ENCODE assay signal across 12 cellular contexts in the genomic region with DNA sequence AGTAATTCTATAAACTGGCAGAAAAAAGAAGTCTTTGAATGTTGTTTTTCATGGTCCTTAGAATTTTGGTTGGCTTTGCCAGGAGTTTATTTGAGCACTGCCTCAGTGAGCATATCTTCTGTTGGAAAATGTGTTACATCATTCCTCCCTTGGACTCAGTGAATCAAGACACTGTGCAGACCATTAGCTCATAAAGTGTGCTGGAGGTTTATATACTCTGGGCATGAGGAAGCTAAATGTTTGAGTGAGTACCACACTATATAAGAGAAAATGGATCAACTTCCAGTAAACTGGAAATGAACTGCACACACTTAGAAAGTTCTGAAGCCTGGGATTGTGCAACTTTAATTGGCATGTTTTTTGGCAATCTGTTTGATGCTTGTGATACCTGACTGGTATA.
A peak's percentile ranks its signal among the peaks of the same experiment; 100 is the strongest.
DNase-seq lines count a peak whose midpoint lies in the region; TF ChIP-seq lines count a peak whose summit lies in the region.
"Had no signal": no experiment of that assay in that cellular context is flagged by ENCODE, and none has a peak within 500 bp of the region (broad histone marks: within the 10 kb centered on the region; RNA-seq: fewer than 3 reads in every experiment).

No MANE protein-coding gene starts in this region.

- no peak overlapping the region for H3K27ac Mint-ChIP-seq in activated T-helper 2 cell treated with anti-CD3 and anti-CD28 coated beads, Interferon-gamma antibody, Interleukin-2, Interleukin-4, amounts not matched to agents 10 μg/mL and 5 μg/mL and 100 μg/mL, durations not matched to agents 14 hours and 24 hours and 36 hours
- H3K27ac Mint-ChIP-seq in T-helper 2 cell treated with Interferon-gamma antibody and Interleukin-4, amounts not matched to agents 5 μg/mL and 100 μg/mL, for 36 hours = no peak overlapping the region
- H3K27ac Mint-ChIP-seq: naive B cell had no signal

- no peaks in the 10 kb centered on the region for H3K36me3 Mint-ChIP-seq in activated T-helper 2 cell treated with anti-CD3 and anti-CD28 coated beads, Interferon-gamma antibody, Interleukin-2, Interleukin-4, amounts not matched to agents 10 μg/mL and 5 μg/mL and 100 μg/mL, durations not matched to agents 14 hours and 24 hours and 36 hours (ENCODE audit: low read depth)
- H3K36me3 Mint-ChIP-seq in T-helper 2 cell treated with Interferon-gamma antibody and Interleukin-4, amounts not matched to agents 5 μg/mL and 100 μg/mL, for 36 hours (ENCODE audit: low read depth) = no peaks in the 10 kb centered on the region
- H3K36me3 Mint-ChIP-seq: naive B cell had no signal

- no peaks in the 10 kb centered on the region for H3K79me2 ChIP-seq in osteoblast (ENCODE audit: insufficient read depth, low read length)

- DNase-seq in BE2C (no peak), amniotic epithelial cell (ENCODE audit: low read depth) (peak; percentile 52), osteoblast (ENCODE audit: insufficient read length, low spot score, missing footprints) (no peak), NCI-H1092 (lab: John Stamatoyannopoulos, UW) (no peak), HAP-1 (ENCODE audit: low spot score in 2 of 2) (no peak)
- no peak for DNase-seq in activated T-helper 2 cell treated with anti-CD3 and anti-CD28 coated beads, Interferon-gamma antibody, Interleukin-2, Interleukin-4, amounts not matched to agents 10 μg/mL and 5 μg/mL and 100 μg/mL, durations not matched to agents 14 hours and 24 hours and 36 hours (ENCODE audit: low spot score)
- DNase-seq in T-helper 2 cell treated with Interferon-gamma antibody and Interleukin-4, amounts not matched to agents 5 μg/mL and 100 μg/mL, for 36 hours (ENCODE audit: low spot score) = no peak
- DNase-seq: DMS79, naive B cell, NCI-H1048 had no signal

- peak overlapping the region; percentile 13; the same call in 1 of the 2 replicates for H3K4me3 ChIP-seq in BE2C (ENCODE audit: low read depth, low read length)
- peak overlapping the region; percentile 26 for H3K4me3 ChIP-seq in iPS-18a (ENCODE audit: low read length)
- no peak overlapping the region for H3K4me3 ChIP-seq in osteoblast (ENCODE audit: insufficient read depth, low read length)
- H3K4me3 ChIP-seq in HAP-1 = no peak overlapping the region

- no peak overlapping the region for H3K4me3 Mint-ChIP-seq in activated T-helper 2 cell treated with anti-CD3 and anti-CD28 coated beads, Interferon-gamma antibody, Interleukin-2, Interleukin-4, amounts not matched to agents 10 μg/mL and 5 μg/mL and 100 μg/mL, durations not matched to agents 14 hours and 24 hours and 36 hours (ENCODE audit: low read depth)
- H3K4me3 Mint-ChIP-seq in T-helper 2 cell treated with Interferon-gamma antibody and Interleukin-4, amounts not matched to agents 5 μg/mL and 100 μg/mL, for 36 hours = no peak overlapping the region
- H3K4me3 Mint-ChIP-seq: naive B cell had no signal

- H3K4me1 ChIP-seq in BE2C (peaks cover 12% of the 10 kb centered on the region), iPS-18a (ENCODE audit: control insufficient read depth, low read depth, low read length) (peaks cover 29% of the 10 kb centered on the region), osteoblast (ENCODE audit: insufficient read depth, low read length) (peaks cover 3% of the 10 kb centered on the region), HAP-1 (peaks cover 41% of the 10 kb centered on the region)

- no peak overlapping the region for H3K27ac ChIP-seq in iPS-18a (ENCODE audit: low read length)
- H3K27ac ChIP-seq in osteoblast (ENCODE audit: low read depth, low read length) = no peak overlapping the region
- H3K27ac ChIP-seq: epithelial cell of prostate had no signal

- in situ Hi-C loops in HAP-1 (cut with MboI; ENCODE audit: low sequenced_read_pairs) = no loop called here

- no peaks in the 10 kb centered on the region for H3K9me3 Mint-ChIP-seq in activated T-helper 2 cell treated with anti-CD3 and anti-CD28 coated beads, Interferon-gamma antibody, Interleukin-2, Interleukin-4, amounts not matched to agents 10 μg/mL and 5 μg/mL and 100 μg/mL, durations not matched to agents 14 hours and 24 hours and 36 hours
- H3K9me3 Mint-ChIP-seq in T-helper 2 cell treated with Interferon-gamma antibody and Interleukin-4, amounts not matched to agents 5 μg/mL and 100 μg/mL, for 36 hours = no peaks in the 10 kb centered on the region
- H3K9me3 Mint-ChIP-seq: naive B cell had no signal

- TF ChIP-seq CTCF in BE2C (IDR thresholded peaks at IDR 0.05; ENCODE audit: low read depth, low read length) (no peak), osteoblast (IDR thresholded peaks at IDR 0.05; ENCODE audit: extremely low read depth, low read depth, low read length) (no peak)

- H3K27me3 Mint-ChIP-seq in activated T-helper 2 cell treated with anti-CD3 and anti-CD28 coated beads, Interferon-gamma antibody, Interleukin-2, Interleukin-4, amounts not matched to agents 10 μg/mL and 5 μg/mL and 100 μg/mL, durations not matched to agents 14 hours and 24 hours and 36 hours (ENCODE audit: low read depth) = no peaks in the 10 kb centered on the region
- H3K27me3 Mint-ChIP-seq in T-helper 2 cell treated with Interferon-gamma antibody and Interleukin-4, amounts not matched to agents 5 μg/mL and 100 μg/mL, for 36 hours (ENCODE audit: low read depth) = no peaks in the 10 kb centered on the region

- H2AFZ ChIP-seq in osteoblast (ENCODE audit: low read length) = no peak overlapping the region

- H4K20me1 ChIP-seq in osteoblast (ENCODE audit: insufficient read depth, low read length) = no peaks in the 10 kb centered on the region

- no peaks in the 10 kb centered on the region for H3K4me1 Mint-ChIP-seq in activated T-helper 2 cell treated with anti-CD3 and anti-CD28 coated beads, Interferon-gamma antibody, Interleukin-2, Interleukin-4, amounts not matched to agents 10 μg/mL and 5 μg/mL and 100 μg/mL, durations not matched to agents 14 hours and 24 hours and 36 hours (ENCODE audit: low read depth)
- no peaks in the 10 kb centered on the region for H3K4me1 Mint-ChIP-seq in T-helper 2 cell treated with Interferon-gamma antibody and Interleukin-4, amounts not matched to agents 5 μg/mL and 100 μg/mL, for 36 hours (ENCODE audit: low read depth)
- H3K4me1 Mint-ChIP-seq: naive B cell had no signal

- H3K9ac ChIP-seq in iPS-18a (ENCODE audit: low read length) = no peak overlapping the region

- H3K9me3 ChIP-seq in BE2C (no peaks in the 10 kb centered on the region), iPS-18a (ENCODE audit: control insufficient read depth, low read depth, low read length) (no peaks in the 10 kb centered on the region), osteoblast (ENCODE audit: low read depth, low read length) (no peaks in the 10 kb centered on the region), HAP-1 (no peaks in the 10 kb centered on the region)

- peak overlapping the region; percentile 40 for H3K4me2 ChIP-seq in osteoblast (ENCODE audit: insufficient read depth, low read length)

- intact Hi-C loops in activated T-helper 2 cell treated with anti-CD3 and anti-CD28 coated beads, Interferon-gamma antibody, Interleukin-2, Interleukin-4, amounts not matched to agents 10 μg/mL and 5 μg/mL and 100 μg/mL, durations not matched to agents 14 hours and 24 hours and 36 hours (cut with micrococcal nuclease) = no loop called here

- H3K27me3 ChIP-seq in BE2C = no peaks in the 10 kb centered on the region
- H3K27me3 ChIP-seq in iPS-18a (ENCODE audit: control insufficient read depth, insufficient read depth, low read length) = peaks cover 28% of the 10 kb centered on the region
- peaks cover 12% of the 10 kb centered on the region for H3K27me3 ChIP-seq in osteoblast (ENCODE audit: insufficient read depth, low read length)
- H3K27me3 ChIP-seq in HAP-1 (ENCODE audit: low read depth) = no peaks in the 10 kb centered on the region

- peaks cover 32% of the 10 kb centered on the region for H3K36me3 ChIP-seq in BE2C
- H3K36me3 ChIP-seq in iPS-18a (ENCODE audit: control insufficient read depth, low read depth, low read length) = no peaks in the 10 kb centered on the region
- H3K36me3 ChIP-seq in osteoblast (ENCODE audit: insufficient read depth, low read length) = no peaks in the 10 kb centered on the region
- peaks cover 6% of the 10 kb centered on the region; the same call in 1 of the 2 replicates for H3K36me3 ChIP-seq in HAP-1 (replicated peaks)

Comparison
In these comparisons a context has a peak if more than half of its experiments do, and no peak if none do; other contexts are left out.
1. H3K4me3 ChIP-seq: peak in BE2C (single experiment) and iPS-18a (single experiment); none in osteoblast (single experiment) and HAP-1 (single experiment).